In the genomic region with DNA sequence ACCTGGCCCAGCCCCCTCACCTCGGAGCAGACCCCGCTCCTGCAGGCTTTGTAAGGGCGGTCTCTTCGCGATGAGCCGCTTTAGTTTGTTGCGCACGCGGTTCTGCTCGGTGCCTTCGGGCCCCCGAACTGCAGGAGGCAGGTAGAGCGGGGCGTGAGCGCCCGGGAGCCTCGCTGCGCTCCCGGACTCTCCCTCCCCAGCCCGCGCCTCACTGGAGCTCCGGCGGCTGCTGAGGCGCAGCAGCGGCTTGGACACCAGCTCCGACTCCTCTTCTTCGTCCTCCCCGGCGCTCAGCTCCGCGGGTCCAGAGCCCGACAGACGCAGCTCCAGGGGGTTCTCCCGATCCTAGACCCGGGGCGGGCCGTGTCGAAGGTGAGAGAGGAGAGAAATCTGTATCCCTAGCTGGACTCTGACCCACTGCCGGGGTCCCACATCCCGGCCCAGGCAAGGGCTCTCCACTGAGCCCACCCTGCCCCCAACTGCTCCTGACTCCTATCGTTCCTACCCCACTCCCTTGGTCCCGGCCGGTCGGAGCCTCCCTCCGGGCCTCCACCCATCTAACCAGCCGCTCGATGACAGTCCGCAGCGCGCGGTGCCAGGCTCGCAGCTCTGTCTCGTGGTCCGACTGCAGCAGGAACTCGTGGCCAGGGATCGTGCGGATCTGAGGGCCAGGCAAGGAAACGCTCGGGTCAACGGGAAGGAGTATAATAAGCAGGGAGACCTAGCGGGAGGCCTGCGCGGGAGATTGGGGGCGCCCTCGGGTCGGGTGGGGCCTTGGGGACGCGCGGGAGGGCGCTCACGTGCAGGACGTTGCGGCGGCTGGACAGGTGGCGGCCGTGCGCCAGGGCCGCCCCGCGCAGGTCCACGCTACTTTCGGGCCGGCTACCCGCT, we compare ENCODE assay signal across 8 cellular contexts. TPM values are rescaled to one million over a fixed set of nuclear protein-coding genes. Genes with fewer than 3 reads are reported as not detected.
DNase-seq lines count a peak whose midpoint lies in the region; ATAC-seq and TF ChIP-seq lines count a peak whose summit lies in the region.

No MANE protein-coding gene starts in this region.

- H3K27me3 Mint-ChIP-seq in WTC11 (ENCODE audit: low read depth): peaks cover 95% of the 10 kb centered on the region

- CTCF ChIA-PET in WTC11 (lab: Charles Lee): interaction anchor here (0.5 to 5.0 kb wide), 26 partner anchors 8 to 388 kb away, joined by 3 to 88 read pairs (median 5); a partner anchor contains a TSS

- ATAC-seq in WTC11 (peak; percentile 34), left ventricle myocardium superior (peak; percentile 45)

- H3K4me3 ChIP-seq in retinal pigment epithelial cell (ENCODE audit: low read length): peak overlapping the region; percentile 36

- H3K36me3 Mint-ChIP-seq in WTC11: no peaks in the 10 kb centered on the region

- intact Hi-C loops in left ventricle myocardium superior (cut with micrococcal nuclease): no loop called here

- no peak for TF ChIP-seq CTCF in WTC11 (IDR thresholded peaks at IDR 0.05)
- no peak for TF ChIP-seq CTCF in retinal pigment epithelial cell (conservative IDR thresholded peaks at IDR 0.05; ENCODE audit: low read depth, low read length)

- DNase-seq in DMS 273 (lab: John Stamatoyannopoulos, UW; ENCODE audit: unreplicated experiment): peak; percentile 32
- DNase-seq in DMS 273 treated with DMSO at 0.1 percent for 48 hours (lab: John Stamatoyannopoulos, UW): no peak
- DNase-seq in WTC11 (ENCODE audit: low spot score): peak; percentile 52
- peak; percentile 51 for DNase-seq in left ventricle myocardium superior
- peak; percentile 40 for DNase-seq in retinal pigment epithelial cell (ENCODE audit: low read depth)
- no peak for DNase-seq in T-helper 9 cell
- DNase-seq in AML-193 (lab: John Stamatoyannopoulos, UW): no peak
- DNase-seq in NCI-H1930 (lab: John Stamatoyannopoulos, UW): no peak

- H3K27ac Mint-ChIP-seq in WTC11: no peak overlapping the region

- H3K4me3 Mint-ChIP-seq in WTC11: peak overlapping the region; percentile 77

- POLR2A ChIA-PET in WTC11 (lab: Charles Lee): interaction anchor here (0.6 to 1.7 kb wide), 5 partner anchors 12 to 723 kb away, joined by 3 to 8 read pairs (median 4); no protein-coding TSS in a partner anchor

- H3K4me1 Mint-ChIP-seq in WTC11: peaks cover 31% of the 10 kb centered on the region

- H3K9me3 Mint-ChIP-seq in WTC11: no peaks in the 10 kb centered on the region

TF ChIP-seq in WTC11, 78 proteins besides CTCF, POLR2A, EP300 and RAD21 (continues in another document):
- TF ChIP-seq SMAD4 (CRISPR knock-in tag; IDR thresholded peaks at IDR 0.05) (no peak), JAZF1 (CRISPR knock-in tag; IDR thresholded peaks at IDR 0.05) (no peak), ZBTB21 (CRISPR knock-in tag; IDR thresholded peaks at IDR 0.05; ENCODE audit: borderline replicate concordance) (0 out of 2 replicates have a peak, but pooled peaks have one; percentile 55), NFYB (CRISPR knock-in tag; conservative IDR thresholded peaks at IDR 0.05; ENCODE audit: low read depth) (no peak), ZNF263 (CRISPR knock-in tag; IDR thresholded peaks at IDR 0.05; ENCODE audit: low read depth) (peak; percentile 73), ETV6 (CRISPR knock-in tag; IDR thresholded peaks at IDR 0.05) (no peak), ATF1 (CRISPR knock-in tag; IDR thresholded peaks at IDR 0.05) (no peak), FOXP1 (CRISPR knock-in tag; IDR thresholded peaks at IDR 0.05; ENCODE audit: borderline replicate concordance) (no peak; the same call in 1 of the 2 replicates), ZNF138 (CRISPR knock-in tag; conservative IDR thresholded peaks at IDR 0.05) (no peak), FOXJ3 (CRISPR knock-in tag; IDR thresholded peaks at IDR 0.05; ENCODE audit: borderline replicate concordance) (no peak)
- TF ChIP-seq, protein P1, sequence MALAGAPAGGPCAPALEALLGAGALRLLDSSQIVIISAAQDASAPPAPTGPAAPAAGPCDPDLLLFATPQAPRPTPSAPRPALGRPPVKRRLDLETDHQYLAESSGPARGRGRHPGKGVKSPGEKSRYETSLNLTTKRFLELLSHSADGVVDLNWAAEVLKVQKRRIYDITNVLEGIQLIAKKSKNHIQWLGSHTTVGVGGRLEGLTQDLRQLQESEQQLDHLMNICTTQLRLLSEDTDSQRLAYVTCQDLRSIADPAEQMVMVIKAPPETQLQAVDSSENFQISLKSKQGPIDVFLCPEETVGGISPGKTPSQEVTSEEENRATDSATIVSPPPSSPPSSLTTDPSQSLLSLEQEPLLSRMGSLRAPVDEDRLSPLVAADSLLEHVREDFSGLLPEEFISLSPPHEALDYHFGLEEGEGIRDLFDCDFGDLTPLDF (CRISPR knock-in tag; IDR thresholded peaks at IDR 0.05): no peak
- TF ChIP-seq, protein P2, sequence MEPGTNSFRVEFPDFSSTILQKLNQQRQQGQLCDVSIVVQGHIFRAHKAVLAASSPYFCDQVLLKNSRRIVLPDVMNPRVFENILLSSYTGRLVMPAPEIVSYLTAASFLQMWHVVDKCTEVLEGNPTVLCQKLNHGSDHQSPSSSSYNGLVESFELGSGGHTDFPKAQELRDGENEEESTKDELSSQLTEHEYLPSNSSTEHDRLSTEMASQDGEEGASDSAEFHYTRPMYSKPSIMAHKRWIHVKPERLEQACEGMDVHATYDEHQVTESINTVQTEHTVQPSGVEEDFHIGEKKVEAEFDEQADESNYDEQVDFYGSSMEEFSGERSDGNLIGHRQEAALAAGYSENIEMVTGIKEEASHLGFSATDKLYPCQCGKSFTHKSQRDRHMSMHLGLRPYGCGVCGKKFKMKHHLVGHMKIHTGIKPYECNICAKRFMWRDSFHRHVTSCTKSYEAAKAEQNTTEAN (CRISPR knock-in tag; IDR thresholded peaks at IDR 0.05): no peak
- TF ChIP-seq, protein P3, sequence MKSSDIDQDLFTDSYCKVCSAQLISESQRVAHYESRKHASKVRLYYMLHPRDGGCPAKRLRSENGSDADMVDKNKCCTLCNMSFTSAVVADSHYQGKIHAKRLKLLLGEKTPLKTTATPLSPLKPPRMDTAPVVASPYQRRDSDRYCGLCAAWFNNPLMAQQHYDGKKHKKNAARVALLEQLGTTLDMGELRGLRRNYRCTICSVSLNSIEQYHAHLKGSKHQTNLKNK (CRISPR knock-in tag; IDR thresholded peaks at IDR 0.05): no peak
- TF ChIP-seq, protein P4, sequence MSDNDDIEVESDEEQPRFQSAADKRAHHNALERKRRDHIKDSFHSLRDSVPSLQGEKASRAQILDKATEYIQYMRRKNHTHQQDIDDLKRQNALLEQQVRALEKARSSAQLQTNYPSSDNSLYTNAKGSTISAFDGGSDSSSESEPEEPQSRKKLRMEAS (CRISPR knock-in tag; IDR thresholded peaks at IDR 0.05): peak; percentile 45; the same call in 1 of the 2 replicates
- TF ChIP-seq, protein P5, sequence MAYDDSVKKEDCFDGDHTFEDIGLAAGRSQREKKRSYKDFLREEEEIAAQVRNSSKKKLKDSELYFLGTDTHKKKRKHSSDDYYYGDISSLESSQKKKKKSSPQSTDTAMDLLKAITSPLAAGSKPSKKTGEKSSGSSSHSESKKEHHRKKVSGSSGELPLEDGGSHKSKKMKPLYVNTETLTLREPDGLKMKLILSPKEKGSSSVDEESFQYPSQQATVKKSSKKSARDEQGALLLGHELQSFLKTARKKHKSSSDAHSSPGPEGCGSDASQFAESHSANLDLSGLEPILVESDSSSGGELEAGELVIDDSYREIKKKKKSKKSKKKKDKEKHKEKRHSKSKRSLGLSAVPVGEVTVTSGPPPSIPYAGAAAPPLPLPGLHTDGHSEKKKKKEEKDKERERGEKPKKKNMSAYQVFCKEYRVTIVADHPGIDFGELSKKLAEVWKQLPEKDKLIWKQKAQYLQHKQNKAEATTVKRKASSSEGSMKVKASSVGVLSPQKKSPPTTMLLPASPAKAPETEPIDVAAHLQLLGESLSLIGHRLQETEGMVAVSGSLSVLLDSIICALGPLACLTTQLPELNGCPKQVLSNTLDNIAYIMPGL (CRISPR knock-in tag; IDR thresholded peaks at IDR 0.05): peak; percentile 57; the same call in 1 of the 2 replicates
- TF ChIP-seq, protein P6, sequence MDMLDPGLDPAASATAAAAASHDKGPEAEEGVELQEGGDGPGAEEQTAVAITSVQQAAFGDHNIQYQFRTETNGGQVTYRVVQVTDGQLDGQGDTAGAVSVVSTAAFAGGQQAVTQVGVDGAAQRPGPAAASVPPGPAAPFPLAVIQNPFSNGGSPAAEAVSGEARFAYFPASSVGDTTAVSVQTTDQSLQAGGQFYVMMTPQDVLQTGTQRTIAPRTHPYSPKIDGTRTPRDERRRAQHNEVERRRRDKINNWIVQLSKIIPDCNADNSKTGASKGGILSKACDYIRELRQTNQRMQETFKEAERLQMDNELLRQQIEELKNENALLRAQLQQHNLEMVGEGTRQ (CRISPR knock-in tag; IDR thresholded peaks at IDR 0.05): peak; percentile 9; the same call in 1 of the 2 replicates
- TF ChIP-seq, protein P7, sequence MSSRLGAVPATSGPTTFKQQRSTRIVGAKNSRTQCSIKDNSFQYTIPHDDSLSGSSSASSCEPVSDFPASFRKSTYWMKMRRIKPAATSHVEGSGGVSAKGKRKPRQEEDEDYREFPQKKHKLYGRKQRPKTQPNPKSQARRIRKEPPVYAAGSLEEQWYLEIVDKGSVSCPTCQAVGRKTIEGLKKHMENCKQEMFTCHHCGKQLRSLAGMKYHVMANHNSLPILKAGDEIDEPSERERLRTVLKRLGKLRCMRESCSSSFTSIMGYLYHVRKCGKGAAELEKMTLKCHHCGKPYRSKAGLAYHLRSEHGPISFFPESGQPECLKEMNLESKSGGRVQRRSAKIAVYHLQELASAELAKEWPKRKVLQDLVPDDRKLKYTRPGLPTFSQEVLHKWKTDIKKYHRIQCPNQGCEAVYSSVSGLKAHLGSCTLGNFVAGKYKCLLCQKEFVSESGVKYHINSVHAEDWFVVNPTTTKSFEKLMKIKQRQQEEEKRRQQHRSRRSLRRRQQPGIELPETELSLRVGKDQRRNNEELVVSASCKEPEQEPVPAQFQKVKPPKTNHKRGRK (CRISPR knock-in tag; IDR thresholded peaks at IDR 0.05; ENCODE audit: borderline replicate concordance): no peak
- TF ChIP-seq, protein P8, sequence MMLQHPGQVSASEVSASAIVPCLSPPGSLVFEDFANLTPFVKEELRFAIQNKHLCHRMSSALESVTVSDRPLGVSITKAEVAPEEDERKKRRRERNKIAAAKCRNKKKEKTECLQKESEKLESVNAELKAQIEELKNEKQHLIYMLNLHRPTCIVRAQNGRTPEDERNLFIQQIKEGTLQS (CRISPR knock-in tag; conservative IDR thresholded peaks at IDR 0.05): no peak

RNA-seq across cellular contexts. Expression of a gene that starts 4.2 kb away (rescaled TPM):
- total RNA-seq in WTC11 (2021) (3.6 to 3.9 TPM (median 3.8 TPM) in 3 replicates), left ventricle myocardium superior (5.7 TPM)

RNA-seq across cellular contexts. Expression of a gene that starts 12.4 kb away (rescaled TPM):
- total RNA-seq in WTC11 (2021) (283 to 367 TPM (median 314 TPM) in 3 replicates), left ventricle myocardium superior (72.7 TPM)

RNA-seq across cellular contexts. Expression of a gene that starts 15.9 kb away (rescaled TPM):
- 16.2 to 19.1 TPM (median 16.7 TPM) in 3 replicates for total RNA-seq in WTC11 (2021)
- 0.37 TPM for total RNA-seq in left ventricle myocardium superior

RNA-seq across cellular contexts. Expression of a gene that starts 20.4 kb away (rescaled TPM):
- total RNA-seq in WTC11 (2021) (3.2 to 5.0 TPM (median 3.3 TPM) in 3 replicates), left ventricle myocardium superior (not detected)

RNA-seq across cellular contexts. Expression of a gene that starts 40.9 kb away (rescaled TPM):
- total RNA-seq in WTC11 (2021) (0.09 to 0.20 TPM (median 0.16 TPM) in 3 replicates), left ventricle myocardium superior (not detected)

Comparison
In these comparisons a context has a peak if more than half of its experiments do, and no peak if none do; other contexts are left out.
1. DNase-seq: peak in DMS 273 (single experiment), WTC11 (single experiment), left ventricle myocardium superior (single experiment) and retinal pigment epithelial cell (single experiment); none in DMS 273 treated with DMSO at 0.1 percent for 48 hours (single experiment), T-helper 9 cell (single experiment), AML-193 (0 of 2) and NCI-H1930 (0 of 2).
2. RNA of a gene that starts 15.9 kb away (total RNA-seq): 16.2 to 19.1 TPM in WTC11; 0.37 TPM in left ventricle myocardium superior (single experiment); every median in the first group is over 10 times any median in the second.